9 cellular contexts compared by ENCODE assay signal in genomic region chr6:144285798-144286502, GRCh38. TPM values are rescaled to one million over a fixed set of nuclear protein-coding genes. Genes with fewer than 3 reads are reported as not detected.
DNase-seq lines count a peak whose midpoint lies in the region; ATAC-seq, FAIRE-seq and TF ChIP-seq lines count a peak whose summit lies in the region.
"Had no signal": no experiment of that assay in that cellular context is flagged by ENCODE, and none has a peak within 500 bp of the region (broad histone marks: within the 10 kb centered on the region; RNA-seq: fewer than 3 reads in every experiment).

No MANE protein-coding gene starts in this region.

- peak overlapping the region; percentile 94 for H3K9ac ChIP-seq in PC-3 (ENCODE audit: low read length)

- FAIRE-seq in urothelium cell line (lab: Jason Lieb, UNC) = no peak
- FAIRE-seq: colon had no signal

- H3K4me3 ChIP-seq in GM12865 (ENCODE audit: low read depth, low read length) = peak overlapping the region; percentile 82
- H3K4me3 ChIP-seq in PC-3 (ENCODE audit: low read length) = peak overlapping the region; percentile 92

- no peaks in the 10 kb centered on the region for H3K9me3 Mint-ChIP-seq in nephron

- no peaks in the 10 kb centered on the region for H3K9me2 ChIP-seq in PC-3 (replicated peaks; ENCODE audit: low read length)

- no peak for TF ChIP-seq CTCF in GM12865 (IDR thresholded peaks at IDR 0.05; ENCODE audit: insufficient read depth, low read depth, low read length, missing control alignments)
- TF ChIP-seq CTCF in PC-3 (conservative IDR thresholded peaks at IDR 0.05; ENCODE audit: low read depth, low read length) = no peak
- no peak for TF ChIP-seq CTCF in nephron (IDR thresholded peaks at IDR 0.05; ENCODE audit: unreplicated experiment in 3 of 3)

- peaks cover 50% of the 10 kb centered on the region for H3K79me2 ChIP-seq in PC-3 (ENCODE audit: low read length)

- CTCF ChIA-PET in PC-3 (lab: Charles Lee) = interaction anchor here (0.6 to 0.8 kb wide), 2 partner anchors 20 to 181 kb away, joined by 3 to 17 read pairs; no protein-coding TSS in a partner anchor

- BruUV-seq in PC-3 (replicated peaks; lab: Mats Ljungman, UMichigan) = no TSS peak

- H4K20me1 ChIP-seq in PC-3 (ENCODE audit: low read length) = no peaks in the 10 kb centered on the region

- peak; percentile 29 for DNase-seq in GM12865 (ENCODE audit: low read depth)
- peak; percentile 57 for DNase-seq in PC-3
- DNase-seq in activated gamma-delta T cell treated with anti-CD3 and anti-CD28 coated beads, Interleukin-2, amount 50 U/mL, for 16 hours (ENCODE audit: low read depth) = peak; percentile 18
- peak; percentile 33 for DNase-seq in foreskin melanocyte
- peak; percentile 44 for DNase-seq in urothelium cell line (ENCODE audit: low spot score)

- peak overlapping the region; percentile 94 for H3K27ac ChIP-seq in PC-3 (ENCODE audit: low read length)

- POLR2A ChIA-PET in PC-3 (lab: Charles Lee; ENCODE audit: unreplicated experiment) = interaction anchor here (0.5 to 0.9 kb wide), 2 partner anchors 69 to 1447 kb away, joined by 3 to 12 read pairs; no protein-coding TSS in a partner anchor

- H3K4me2 ChIP-seq in PC-3 (ENCODE audit: low read length) = peak overlapping the region; percentile 81

- peaks cover 4% of the 10 kb centered on the region for H3K36me3 Mint-ChIP-seq in nephron (ENCODE audit: low read depth)

- H3K9me3 ChIP-seq in PC-3 (ENCODE audit: low read length) = no peaks in the 10 kb centered on the region

- H3K4me1 Mint-ChIP-seq in nephron = peaks cover 10% of the 10 kb centered on the region

- no peaks in the 10 kb centered on the region for H3K27me3 ChIP-seq in PC-3 (ENCODE audit: low read length)

- H3K4me1 ChIP-seq in PC-3 (ENCODE audit: insufficient read depth, low read length) = peaks cover 14% of the 10 kb centered on the region

- peak overlapping the region; percentile 78 for H2AFZ ChIP-seq in PC-3 (ENCODE audit: low read length)

- H3K27me3 Mint-ChIP-seq in nephron (ENCODE audit: low read depth) = peaks cover 4% of the 10 kb centered on the region

- intact Hi-C loops in PC-3 (cut with micrococcal nuclease) = loop anchor here (1.0 to 5.0 kb wide), 5 partner anchors 70 to 197 kb away; no protein-coding TSS in a partner anchor

- peak overlapping the region; percentile 98 to 99 (median 99) for H3K4me3 Mint-ChIP-seq in nephron

- ATAC-seq in HG02571 (IDR thresholded peaks at IDR 0.05; ENCODE audit: unreplicated experiment) (peak; percentile 45), PC-3 (peak; percentile 45), HG03025 (IDR thresholded peaks at IDR 0.05; ENCODE audit: low FRiP score, unreplicated experiment) (no peak)

- H3K27ac Mint-ChIP-seq in nephron = peak overlapping the region; percentile 86 to 99 (median 90)

- H3F3A ChIP-seq in PC-3 (ENCODE audit: low read length, unreplicated experiment) = no peaks in the 10 kb centered on the region

- H3K36me3 ChIP-seq in PC-3 (ENCODE audit: low read depth, low read length) = peaks cover 2% of the 10 kb centered on the region; the same call in 1 of the 2 replicates

RNA-seq across cellular contexts. Expression of gene UTRN, which starts 0.8 kb away (rescaled TPM):
- 49.0 and 58.3 TPM in 2 replicates for total RNA-seq in PC-3 (2014; rRNA removed)
